ENCODE assay signal across 17 cellular contexts in the genomic region with DNA sequence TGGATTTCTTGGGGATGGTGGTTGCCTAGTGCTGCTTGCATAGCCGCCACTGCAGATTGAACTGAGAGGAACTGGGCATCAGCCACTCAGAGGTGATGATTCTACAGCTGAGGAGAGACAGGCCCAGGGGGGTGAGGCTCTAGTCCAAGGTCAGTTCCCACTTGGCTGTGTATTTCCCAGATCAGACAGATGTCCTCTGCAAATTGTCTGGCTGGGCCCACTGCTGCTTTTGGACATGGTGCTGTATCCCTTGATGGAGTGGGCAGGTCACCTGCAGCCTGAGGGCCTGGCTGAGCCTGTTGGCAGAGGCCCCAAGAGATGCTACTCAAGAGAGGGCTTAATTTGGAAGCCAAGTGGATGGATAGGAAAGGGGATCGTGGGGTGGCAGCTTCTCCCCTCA.
DNase-seq lines count a peak whose midpoint lies in the region; ATAC-seq and TF ChIP-seq lines count a peak whose summit lies in the region.
"Had no signal": no experiment of that assay in that cellular context is flagged by ENCODE, and none has a peak within 500 bp of the region (broad histone marks: within the 10 kb centered on the region; RNA-seq: fewer than 3 reads in every experiment).

No MANE protein-coding gene starts in this region.

- H3K27me3 Mint-ChIP-seq in WTC11 (ENCODE audit: low read depth) = no peaks in the 10 kb centered on the region; the same call in 1 of the 2 replicates

- no peaks in the 10 kb centered on the region for H3K9me3 ChIP-seq in OCI-LY7 (ENCODE audit: low read length)
- no peaks in the 10 kb centered on the region for H3K9me3 ChIP-seq in left ventricle myocardium inferior (replicated peaks)
- H3K9me3 ChIP-seq: A549, SK-N-SH had no signal

- H3K4me1 Mint-ChIP-seq in WTC11 = no peaks in the 10 kb centered on the region

- no peak overlapping the region for H3K27ac Mint-ChIP-seq in WTC11

- BruUV-seq in OCI-LY7 (replicated peaks; lab: Mats Ljungman, UMichigan) = no TSS peak

- TF ChIP-seq CTCF in OCI-LY7 (conservative IDR thresholded peaks at IDR 0.05; ENCODE audit: low read length) = no peak
- no peak for TF ChIP-seq CTCF in left ventricle myocardium inferior (IDR thresholded peaks at IDR 0.05; ENCODE audit: borderline replicate concordance)
- TF ChIP-seq CTCF in WTC11 (IDR thresholded peaks at IDR 0.05) = no peak

- intact Hi-C loops in OCI-LY7 (cut with micrococcal nuclease; ENCODE audit: unreplicated experiment) = no loop called here
- intact Hi-C loops in left ventricle myocardium inferior (cut with micrococcal nuclease) = no loop called here

- ATAC-seq in GM18502 (IDR thresholded peaks at IDR 0.05; ENCODE audit: poor library complexity, unreplicated experiment) (peak; percentile 31), GM21390 (IDR thresholded peaks at IDR 0.05; ENCODE audit: unreplicated experiment) (peak; percentile 3), GM21360 (IDR thresholded peaks at IDR 0.05; ENCODE audit: unreplicated experiment) (no peak), WTC11 (no peak)
- ATAC-seq: A549, HCT116 had no signal

- H3K4me1 ChIP-seq in OCI-LY7 (ENCODE audit: insufficient read depth, low read length, poor library complexity, severe bottlenecking) = peaks cover 14% of the 10 kb centered on the region
- H3K4me1 ChIP-seq in left ventricle myocardium inferior = peaks cover 73% of the 10 kb centered on the region
- H3K4me1 ChIP-seq: A549 had no signal

- no peaks in the 10 kb centered on the region for H3K9me2 ChIP-seq in OCI-LY7 (ENCODE audit: insufficient read depth, low read length)
- H3K9me2 ChIP-seq: SK-N-SH had no signal

- no peaks in the 10 kb centered on the region for H3K79me2 ChIP-seq in OCI-LY7 (ENCODE audit: insufficient read depth, low read depth, low read length)

- no peaks in the 10 kb centered on the region for H3K9me3 Mint-ChIP-seq in WTC11
- H3K9me3 Mint-ChIP-seq: CD14-positive monocyte had no signal

- no peaks in the 10 kb centered on the region for H3K36me3 Mint-ChIP-seq in WTC11
- H3K36me3 Mint-ChIP-seq: CD14-positive monocyte had no signal

- no peaks in the 10 kb centered on the region for H3K27me3 ChIP-seq in left ventricle myocardium inferior (ENCODE audit: low read depth)

- DNase-seq in OCI-LY7 (ENCODE audit: low spot score) (peak; percentile 11), left ventricle myocardium inferior (peak; percentile 69), NCI-H2171 treated with DMSO at 0.1 percent for 48 hours (lab: John Stamatoyannopoulos, UW) (no peak), WTC11 (ENCODE audit: low spot score) (no peak), D341Med (ENCODE audit: low spot score) (no peak)
- DNase-seq: NCI-H1417 treated with DMSO at 0.1 percent for 48 hours; NCI-H2029 treated with DMSO at 0.1 percent for 48 hours; NCI-H524 treated with DMSO at 0.1 percent for 48 hours; NK-92 treated with Interleukin-12 subunit alpha and Interleukin-12 subunit beta, amount 100 ng/mL, for 24 hours; PC-9; SK-N-SH had no signal

- H3K4me3 ChIP-seq in OCI-LY7 (ENCODE audit: low read depth, low read length, poor library complexity, severe bottlenecking) (no peak overlapping the region), left ventricle myocardium inferior (no peak overlapping the region)
- H3K4me3 ChIP-seq: A549, PC-9 had no signal

- CTCF ChIA-PET in OCI-LY7 (lab: Charles Lee; ENCODE audit: unreplicated experiment) = no interaction called here
- CTCF ChIA-PET in WTC11 (lab: Charles Lee) = no interaction called here

- peak overlapping the region; percentile 53 for H3K4me2 ChIP-seq in OCI-LY7 (ENCODE audit: low read length)
- H3K4me2 ChIP-seq: A549, PC-9, SK-N-SH had no signal

- no peaks in the 10 kb centered on the region for H4K20me1 ChIP-seq in OCI-LY7 (ENCODE audit: insufficient read depth, low read length)

- peak overlapping the region; percentile 2; the same call in 1 of the 2 replicates for H2AFZ ChIP-seq in OCI-LY7 (ENCODE audit: low read length)
- H2AFZ ChIP-seq: PC-9 had no signal

- POLR2A ChIA-PET in OCI-LY7 (lab: Charles Lee) (no interaction called here), WTC11 (lab: Charles Lee) (no interaction called here)

- no peak overlapping the region for H3K4me3 Mint-ChIP-seq in WTC11
- H3K4me3 Mint-ChIP-seq: CD14-positive monocyte had no signal

- H3K36me3 ChIP-seq in OCI-LY7 (ENCODE audit: insufficient read depth, low read length) (no peaks in the 10 kb centered on the region), left ventricle myocardium inferior (peaks cover 34% of the 10 kb centered on the region)

- H3K27ac ChIP-seq in OCI-LY7 (ENCODE audit: low read depth, low read length, poor library complexity, severe bottlenecking) = no peak overlapping the region
- H3K27ac ChIP-seq in left ventricle myocardium inferior (replicated peaks) = peak overlapping the region; percentile 39
- H3K27ac ChIP-seq: A549, PC-9 had no signal

TF ChIP-seq in WTC11, 78 proteins besides CTCF, POLR2A, EP300 and RAD21 (continues in another document):
- TF ChIP-seq, protein P1, sequence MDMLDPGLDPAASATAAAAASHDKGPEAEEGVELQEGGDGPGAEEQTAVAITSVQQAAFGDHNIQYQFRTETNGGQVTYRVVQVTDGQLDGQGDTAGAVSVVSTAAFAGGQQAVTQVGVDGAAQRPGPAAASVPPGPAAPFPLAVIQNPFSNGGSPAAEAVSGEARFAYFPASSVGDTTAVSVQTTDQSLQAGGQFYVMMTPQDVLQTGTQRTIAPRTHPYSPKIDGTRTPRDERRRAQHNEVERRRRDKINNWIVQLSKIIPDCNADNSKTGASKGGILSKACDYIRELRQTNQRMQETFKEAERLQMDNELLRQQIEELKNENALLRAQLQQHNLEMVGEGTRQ (CRISPR knock-in tag; IDR thresholded peaks at IDR 0.05) = no peak
- TF ChIP-seq JUN (CRISPR knock-in tag; IDR thresholded peaks at IDR 0.05) (no peak), SP1 (CRISPR knock-in tag; conservative IDR thresholded peaks at IDR 0.05) (no peak), ELF4 (CRISPR knock-in tag; IDR thresholded peaks at IDR 0.05; ENCODE audit: low read depth) (no peak), NR2C2 (CRISPR knock-in tag; IDR thresholded peaks at IDR 0.05) (no peak), SMAD3 (CRISPR knock-in tag; IDR thresholded peaks at IDR 0.05; ENCODE audit: borderline replicate concordance) (no peak), JAZF1 (CRISPR knock-in tag; IDR thresholded peaks at IDR 0.05) (no peak), SOX15 (CRISPR knock-in tag; IDR thresholded peaks at IDR 0.05) (no peak), OVOL2 (CRISPR knock-in tag; IDR thresholded peaks at IDR 0.05; ENCODE audit: borderline replicate concordance) (no peak), ATF1 (CRISPR knock-in tag; IDR thresholded peaks at IDR 0.05) (no peak), RELA (CRISPR knock-in tag; IDR thresholded peaks at IDR 0.05; ENCODE audit: borderline replicate concordance) (no peak)
- TF ChIP-seq, protein P2, sequence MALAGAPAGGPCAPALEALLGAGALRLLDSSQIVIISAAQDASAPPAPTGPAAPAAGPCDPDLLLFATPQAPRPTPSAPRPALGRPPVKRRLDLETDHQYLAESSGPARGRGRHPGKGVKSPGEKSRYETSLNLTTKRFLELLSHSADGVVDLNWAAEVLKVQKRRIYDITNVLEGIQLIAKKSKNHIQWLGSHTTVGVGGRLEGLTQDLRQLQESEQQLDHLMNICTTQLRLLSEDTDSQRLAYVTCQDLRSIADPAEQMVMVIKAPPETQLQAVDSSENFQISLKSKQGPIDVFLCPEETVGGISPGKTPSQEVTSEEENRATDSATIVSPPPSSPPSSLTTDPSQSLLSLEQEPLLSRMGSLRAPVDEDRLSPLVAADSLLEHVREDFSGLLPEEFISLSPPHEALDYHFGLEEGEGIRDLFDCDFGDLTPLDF (CRISPR knock-in tag; IDR thresholded peaks at IDR 0.05) = no peak
- TF ChIP-seq, protein P3, sequence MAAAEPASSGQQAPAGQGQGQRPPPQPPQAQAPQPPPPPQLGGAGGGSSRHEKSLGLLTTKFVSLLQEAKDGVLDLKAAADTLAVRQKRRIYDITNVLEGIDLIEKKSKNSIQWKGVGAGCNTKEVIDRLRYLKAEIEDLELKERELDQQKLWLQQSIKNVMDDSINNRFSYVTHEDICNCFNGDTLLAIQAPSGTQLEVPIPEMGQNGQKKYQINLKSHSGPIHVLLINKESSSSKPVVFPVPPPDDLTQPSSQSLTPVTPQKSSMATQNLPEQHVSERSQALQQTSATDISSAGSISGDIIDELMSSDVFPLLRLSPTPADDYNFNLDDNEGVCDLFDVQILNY (CRISPR knock-in tag; IDR thresholded peaks at IDR 0.05) = no peak
- TF ChIP-seq, protein P4, sequence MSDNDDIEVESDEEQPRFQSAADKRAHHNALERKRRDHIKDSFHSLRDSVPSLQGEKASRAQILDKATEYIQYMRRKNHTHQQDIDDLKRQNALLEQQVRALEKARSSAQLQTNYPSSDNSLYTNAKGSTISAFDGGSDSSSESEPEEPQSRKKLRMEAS (CRISPR knock-in tag; IDR thresholded peaks at IDR 0.05) = no peak
- TF ChIP-seq, protein P5, sequence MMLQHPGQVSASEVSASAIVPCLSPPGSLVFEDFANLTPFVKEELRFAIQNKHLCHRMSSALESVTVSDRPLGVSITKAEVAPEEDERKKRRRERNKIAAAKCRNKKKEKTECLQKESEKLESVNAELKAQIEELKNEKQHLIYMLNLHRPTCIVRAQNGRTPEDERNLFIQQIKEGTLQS (CRISPR knock-in tag; conservative IDR thresholded peaks at IDR 0.05) = no peak
- TF ChIP-seq, protein P6, sequence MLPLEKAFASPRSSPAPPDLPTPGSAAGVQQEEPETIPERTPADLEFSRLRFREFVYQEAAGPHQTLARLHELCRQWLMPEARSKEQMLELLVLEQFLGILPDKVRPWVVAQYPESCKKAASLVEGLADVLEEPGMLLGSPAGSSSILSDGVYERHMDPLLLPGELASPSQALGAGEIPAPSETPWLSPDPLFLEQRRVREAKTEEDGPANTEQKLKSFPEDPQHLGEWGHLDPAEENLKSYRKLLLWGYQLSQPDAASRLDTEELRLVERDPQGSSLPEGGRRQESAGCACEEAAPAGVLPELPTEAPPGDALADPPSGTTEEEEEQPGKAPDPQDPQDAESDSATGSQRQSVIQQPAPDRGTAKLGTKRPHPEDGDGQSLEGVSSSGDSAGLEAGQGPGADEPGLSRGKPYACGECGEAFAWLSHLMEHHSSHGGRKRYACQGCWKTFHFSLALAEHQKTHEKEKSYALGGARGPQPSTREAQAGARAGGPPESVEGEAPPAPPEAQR (CRISPR knock-in tag; IDR thresholded peaks at IDR 0.05) = no peak
- TF ChIP-seq, protein P7, sequence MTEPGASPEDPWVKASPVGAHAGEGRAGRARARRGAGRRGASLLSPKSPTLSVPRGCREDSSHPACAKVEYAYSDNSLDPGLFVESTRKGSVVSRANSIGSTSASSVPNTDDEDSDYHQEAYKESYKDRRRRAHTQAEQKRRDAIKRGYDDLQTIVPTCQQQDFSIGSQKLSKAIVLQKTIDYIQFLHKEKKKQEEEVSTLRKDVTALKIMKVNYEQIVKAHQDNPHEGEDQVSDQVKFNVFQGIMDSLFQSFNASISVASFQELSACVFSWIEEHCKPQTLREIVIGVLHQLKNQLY (CRISPR knock-in tag; IDR thresholded peaks at IDR 0.05) = no peak

Comparison
In these comparisons a context has a peak if more than half of its experiments do, and no peak if none do; other contexts are left out.
1. ATAC-seq: peak in GM18502 (single experiment) and GM21390 (single experiment); none in GM21360 (single experiment) and WTC11 (single experiment).
2. DNase-seq: peak in OCI-LY7 (single experiment) and left ventricle myocardium inferior (single experiment); none in NCI-H2171 treated with DMSO at 0.1 percent for 48 hours (single experiment), WTC11 (single experiment) and D341Med (single experiment).